12 cellular contexts compared by ENCODE assay signal in genomic region chr9:112665347-112665746, GRCh38. TPM values are rescaled to one million over a fixed set of nuclear protein-coding genes. Genes with fewer than 3 reads are reported as not detected.
DNase-seq lines count a peak whose midpoint lies in the region; ATAC-seq and TF ChIP-seq lines count a peak whose summit lies in the region.
"Had no signal": no experiment of that assay in that cellular context is flagged by ENCODE, and none has a peak within 500 bp of the region (broad histone marks: within the 10 kb centered on the region; RNA-seq: fewer than 3 reads in every experiment).

No MANE protein-coding gene starts in this region.

- no peaks in the 10 kb centered on the region for H3K9me2 ChIP-seq in PC-3 (replicated peaks; ENCODE audit: low read length)

- H3K4me3 ChIP-seq in heart right ventricle (no peak overlapping the region), right cardiac atrium (ENCODE audit: low read length) (no peak overlapping the region), PC-3 (ENCODE audit: low read length) (no peak overlapping the region)
- H3K4me3 ChIP-seq: gastrocnemius medialis, smooth muscle cell had no signal

- H3K27ac ChIP-seq in heart right ventricle (no peak overlapping the region), right cardiac atrium (ENCODE audit: low read length) (no peak overlapping the region), PC-3 (ENCODE audit: low read length) (no peak overlapping the region)
- H3K27ac ChIP-seq: gastrocnemius medialis had no signal

- H3K9me3 ChIP-seq in heart right ventricle (no peaks in the 10 kb centered on the region), right cardiac atrium (ENCODE audit: control insufficient read depth, low read length) (no peaks in the 10 kb centered on the region), PC-3 (ENCODE audit: low read length) (no peaks in the 10 kb centered on the region)
- H3K9me3 ChIP-seq: gastrocnemius medialis had no signal

- POLR2A ChIA-PET in PC-3 (lab: Charles Lee; ENCODE audit: unreplicated experiment) = interaction anchor here (0.5 kb wide), 1 partner anchor 249 kb away, joined by 3 read pairs; no protein-coding TSS in a partner anchor

- H3K27me3 ChIP-seq in heart right ventricle = no peaks in the 10 kb centered on the region
- H3K27me3 ChIP-seq in right cardiac atrium (ENCODE audit: control insufficient read depth, insufficient read depth) = no peaks in the 10 kb centered on the region
- no peaks in the 10 kb centered on the region for H3K27me3 ChIP-seq in PC-3 (ENCODE audit: low read length)
- H3K27me3 ChIP-seq: gastrocnemius medialis had no signal

- CTCF ChIA-PET in PC-3 (lab: Charles Lee) = no interaction called here

- H3K4me1 ChIP-seq in heart right ventricle (no peaks in the 10 kb centered on the region), right cardiac atrium (ENCODE audit: control insufficient read depth, insufficient read depth, low read length) (no peaks in the 10 kb centered on the region), PC-3 (ENCODE audit: insufficient read depth, low read length) (peaks cover 4% of the 10 kb centered on the region; the same call in 1 of the 2 replicates)
- H3K4me1 ChIP-seq: gastrocnemius medialis had no signal

- ATAC-seq in heart right ventricle = no peak
- no peak for ATAC-seq in right cardiac atrium
- peak; percentile 48 for ATAC-seq in PC-3
- ATAC-seq: gastrocnemius medialis had no signal

- no TSS peak for BruUV-seq in PC-3 (replicated peaks; lab: Mats Ljungman, UMichigan)

- no peaks in the 10 kb centered on the region for H3F3A ChIP-seq in PC-3 (ENCODE audit: low read length, unreplicated experiment)

- H3K36me3 ChIP-seq in heart right ventricle (no peaks in the 10 kb centered on the region), PC-3 (ENCODE audit: low read depth, low read length) (no peaks in the 10 kb centered on the region)
- H3K36me3 ChIP-seq: gastrocnemius medialis had no signal

- no peak overlapping the region for H3K4me2 ChIP-seq in PC-3 (ENCODE audit: low read length)
- H3K4me2 ChIP-seq: smooth muscle cell had no signal

- no peaks in the 10 kb centered on the region for H4K20me1 ChIP-seq in PC-3 (ENCODE audit: low read length)

- WGBS in heart right ventricle, 2 donors = 80 to 83% methylated on average over 4 of the region's 4 CpGs
- WGBS in right cardiac atrium = 75% methylated on average over 4 of the region's 4 CpGs

- no peak overlapping the region for H3K9ac ChIP-seq in PC-3 (ENCODE audit: low read length)

- no peak overlapping the region for H2AFZ ChIP-seq in PC-3 (ENCODE audit: low read length)

- intact Hi-C loops in heart right ventricle (cut with DNase I) = no loop called here
- intact Hi-C loops in right cardiac atrium (cut with DNase I) = no loop called here
- intact Hi-C loops in PC-3 (cut with micrococcal nuclease) = loop anchor here (1.0 to 10.0 kb wide), 3 partner anchors 179 to 281 kb away; partner anchors contain the start of genes HSDL2 and KIAA1958

- H3K79me2 ChIP-seq in PC-3 (ENCODE audit: low read length) = no peaks in the 10 kb centered on the region

- DNase-seq in heart right ventricle = no peak
- no peak for DNase-seq in right cardiac atrium
- peak; percentile 40 for DNase-seq in PC-3
- DNase-seq in fibroblast of gingiva (ENCODE audit: low read depth) = peak; percentile 17
- peak; percentile 20 for DNase-seq in stromal cell of bone marrow (ENCODE audit: low read depth)
- no peak for DNase-seq in stimulated activated CD8-positive, alpha-beta memory T cell treated with anti-CD3 and anti-CD28 coated beads, Interleukin-4, amount 100 ng/mL, for 48 hours
- DNase-seq in D341Med (ENCODE audit: low spot score) = no peak
- no peak for DNase-seq in effector CD4-positive, alpha-beta T cell
- DNase-seq: gastrocnemius medialis, NCI-H1048, NCI-H748 treated with DMSO at 0.1 percent for 48 hours had no signal

- TF ChIP-seq CTCF in heart right ventricle (IDR thresholded peaks at IDR 0.05) (peak in 5 of 9 donors; percentile 14 to 36 (median 23)), PC-3 (conservative IDR thresholded peaks at IDR 0.05; ENCODE audit: low read depth, low read length) (peak; percentile 52)

RNA-seq across cellular contexts. Expression of gene INIP, which starts 52.6 kb away (rescaled TPM):
- total RNA-seq in heart right ventricle (10 to 100 TPM; 10.7 to 18.9 (median 13.0) TPM), right cardiac atrium (10 to 100 TPM; 11.5 to 19.2 (median 15.9) TPM), PC-3 (2014; rRNA removed) (14.6 and 15.1 TPM in 2 replicates)
- polyA plus RNA-seq in heart right ventricle (1 to 10 TPM; 4.5 to 8.1 TPM), right cardiac atrium (11.1 TPM)

Comparison
In these comparisons a context has a peak if more than half of its experiments do, and no peak if none do; other contexts are left out.
1. DNase-seq: peak in PC-3 (single experiment), fibroblast of gingiva (single experiment) and stromal cell of bone marrow (single experiment); none in heart right ventricle (0 of 2), right cardiac atrium (0 of 3), stimulated activated CD8-positive, alpha-beta memory T cell treated with anti-CD3 and anti-CD28 coated beads, Interleukin-4, amount 100 ng/mL, for 48 hours (single experiment), D341Med (single experiment) and effector CD4-positive, alpha-beta T cell (single experiment).